10 cellular contexts compared by ENCODE assay signal in the genomic region with DNA sequence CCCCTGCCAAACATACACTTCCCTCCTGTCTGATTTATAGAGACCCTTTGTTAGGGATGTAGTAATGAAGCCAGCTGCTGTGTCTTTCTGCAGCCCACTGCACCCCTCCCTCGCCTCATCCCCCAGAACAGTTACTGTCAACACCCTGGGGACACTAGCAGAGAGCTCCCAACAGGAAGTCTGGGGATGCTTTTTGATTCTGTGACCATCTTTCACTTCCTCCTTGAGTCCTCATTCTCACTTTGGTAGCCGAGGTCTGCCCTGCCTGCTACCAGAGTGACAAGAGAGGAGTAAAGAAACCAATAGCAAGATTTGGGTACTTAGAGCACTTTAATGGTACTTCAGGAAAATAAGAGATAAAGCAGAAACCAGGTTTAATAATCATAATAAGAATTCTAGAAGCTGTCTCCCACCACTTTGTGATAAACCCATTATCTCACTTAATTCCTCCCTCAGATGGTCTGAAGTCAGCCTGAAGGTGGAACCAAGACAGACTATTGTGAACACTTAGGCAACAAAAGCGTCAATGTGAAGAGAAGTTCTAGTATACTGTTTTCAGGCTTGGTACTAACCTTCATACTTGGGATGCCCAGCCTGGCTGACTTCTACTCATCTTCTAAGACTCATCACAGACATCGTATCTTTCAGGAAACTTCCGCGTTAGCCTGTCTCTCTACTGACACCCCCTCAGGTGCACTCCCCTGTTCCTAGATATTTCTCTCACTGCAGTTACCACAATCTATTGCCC.
A peak's percentile ranks its signal among the peaks of the same experiment; 100 is the strongest.
DNase-seq lines count a peak whose midpoint lies in the region; ATAC-seq, FAIRE-seq and TF ChIP-seq lines count a peak whose summit lies in the region.
"Had no signal": no experiment of that assay in that cellular context is flagged by ENCODE, and none has a peak within 500 bp of the region (broad histone marks: within the 10 kb centered on the region; RNA-seq: fewer than 3 reads in every experiment).

No MANE protein-coding gene starts in this region.

- peaks cover 3% of the 10 kb centered on the region for H3K9me3 Mint-ChIP-seq in activated naive CD8-positive, alpha-beta T cell treated with anti-CD3 and anti-CD28 coated beads, Interleukin-2, amount 50 U/mL, for 24 hours
- H3K9me3 Mint-ChIP-seq: T-helper 2 cell treated with Interferon-gamma antibody and Interleukin-4, amounts not matched to agents 5 μg/mL and 100 μg/mL, for 36 hours had no signal

- H3K4me1 Mint-ChIP-seq in activated naive CD8-positive, alpha-beta T cell treated with anti-CD3 and anti-CD28 coated beads, Interleukin-2, amount 50 U/mL, for 24 hours: peaks cover 24% of the 10 kb centered on the region

- peak; percentile 99 for ATAC-seq in GM21381 (IDR thresholded peaks at IDR 0.05; ENCODE audit: unreplicated experiment)
- peak; percentile 99 for ATAC-seq in HG03457 (IDR thresholded peaks at IDR 0.05; ENCODE audit: unreplicated experiment)
- ATAC-seq in activated naive CD8-positive, alpha-beta T cell treated with anti-CD3 and anti-CD28 coated beads, Interleukin-2, amount 50 U/mL, for 24 hours: peak; percentile 59
- no peak for ATAC-seq in Right ventricle myocardium superior (ENCODE audit: poor library complexity)

- peak; percentile 13 for DNase-seq in GM12892 (ENCODE audit: insufficient read length)
- DNase-seq in activated naive CD8-positive, alpha-beta T cell treated with anti-CD3 and anti-CD28 coated beads, Interleukin-2, amount 50 U/mL, for 24 hours: peak; percentile 16
- no peak for DNase-seq in Right ventricle myocardium superior
- no peak for DNase-seq in inferior parietal cortex (ENCODE audit: extremely low spot score)
- no peak for DNase-seq in foreskin fibroblast
- no peak for DNase-seq in stimulated activated CD4-positive, alpha-beta T cell treated with anti-CD3 and anti-CD28 coated beads, Interleukin-2, amount 100 ng/mL, for 48 hours
- DNase-seq: upper lobe of left lung had no signal

- no peaks in the 10 kb centered on the region for H3K36me3 Mint-ChIP-seq in activated naive CD8-positive, alpha-beta T cell treated with anti-CD3 and anti-CD28 coated beads, Interleukin-2, amount 50 U/mL, for 24 hours (ENCODE audit: low read depth)

- peak; percentile 88 for FAIRE-seq in GM12892 (lab: Jason Lieb, UNC)

- no peak for TF ChIP-seq CTCF in foreskin fibroblast (IDR thresholded peaks at IDR 0.05; ENCODE audit: low read depth, low read length)

- intact Hi-C loops in Right ventricle myocardium superior (cut with DNase I): no loop called here

- no peaks in the 10 kb centered on the region for H3K27me3 Mint-ChIP-seq in activated naive CD8-positive, alpha-beta T cell treated with anti-CD3 and anti-CD28 coated beads, Interleukin-2, amount 50 U/mL, for 24 hours

- no peak for TF ChIP-seq POLR2A in GM12892 (IDR thresholded peaks at IDR 0.05; ENCODE audit: low read depth, low read length)

- H3K4me3 ChIP-seq in foreskin fibroblast (ENCODE audit: low read depth in 1 of 2, low read length in 2 of 2): no peak overlapping the region
- H3K4me3 ChIP-seq: upper lobe of left lung had no signal

- peak overlapping the region; percentile 12 for H3K4me3 Mint-ChIP-seq in activated naive CD8-positive, alpha-beta T cell treated with anti-CD3 and anti-CD28 coated beads, Interleukin-2, amount 50 U/mL, for 24 hours
- H3K4me3 Mint-ChIP-seq: T-helper 2 cell treated with Interferon-gamma antibody and Interleukin-4, amounts not matched to agents 5 μg/mL and 100 μg/mL, for 36 hours had no signal

- H3K27ac Mint-ChIP-seq in activated naive CD8-positive, alpha-beta T cell treated with anti-CD3 and anti-CD28 coated beads, Interleukin-2, amount 50 U/mL, for 24 hours: no peak overlapping the region
- H3K27ac Mint-ChIP-seq: T-helper 2 cell treated with Interferon-gamma antibody and Interleukin-4, amounts not matched to agents 5 μg/mL and 100 μg/mL, for 36 hours had no signal

Comparison
In these comparisons a context has a peak if more than half of its experiments do, and no peak if none do; other contexts are left out.
1. DNase-seq: peak in GM12892 (single experiment) and activated naive CD8-positive, alpha-beta T cell treated with anti-CD3 and anti-CD28 coated beads, Interleukin-2, amount 50 U/mL, for 24 hours (single experiment); none in Right ventricle myocardium superior (single experiment), inferior parietal cortex (single experiment), foreskin fibroblast (0 of 2) and stimulated activated CD4-positive, alpha-beta T cell treated with anti-CD3 and anti-CD28 coated beads, Interleukin-2, amount 100 ng/mL, for 48 hours (0 of 2).